In the genomic region with DNA sequence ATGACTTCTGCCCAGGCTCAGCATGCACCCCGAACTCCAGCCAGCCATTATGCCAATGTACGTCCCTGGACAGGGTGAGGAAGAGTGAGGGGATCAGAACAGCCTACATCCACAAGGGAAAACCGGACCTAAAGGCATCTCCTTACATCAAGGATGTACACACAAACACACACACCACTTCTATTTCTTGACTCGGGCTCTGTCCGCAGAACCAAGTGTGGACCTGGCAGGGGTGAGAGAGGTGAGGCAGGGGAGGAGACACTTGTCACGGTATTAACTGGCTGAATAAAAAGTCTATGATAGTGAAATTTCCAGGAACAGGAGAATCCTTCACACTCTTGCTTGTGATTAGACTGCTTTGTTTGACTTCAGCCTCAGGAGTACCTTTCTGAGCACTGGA, we compare ENCODE assay signal across 21 cellular contexts. TPM values are rescaled to one million over a fixed set of nuclear protein-coding genes. Genes with fewer than 3 reads are reported as not detected.
DNase-seq lines count a peak whose midpoint lies in the region; ATAC-seq and TF ChIP-seq lines count a peak whose summit lies in the region.
"Had no signal": no experiment of that assay in that cellular context is flagged by ENCODE, and none has a peak within 500 bp of the region (broad histone marks: within the 10 kb centered on the region; RNA-seq: fewer than 3 reads in every experiment).

No MANE protein-coding gene starts in this region.

- TF ChIP-seq CTCF in WI38 (IDR thresholded peaks at IDR 0.05; ENCODE audit: low read depth, low read length) (no peak), esophagus muscularis mucosa (IDR thresholded peaks at IDR 0.05) (no peak), osteoblast (IDR thresholded peaks at IDR 0.05; ENCODE audit: extremely low read depth, low read depth, low read length) (no peak), thyroid gland (IDR thresholded peaks at IDR 0.05) (no peak)

- TF ChIP-seq POLR2A in esophagus muscularis mucosa (IDR thresholded peaks at IDR 0.05; ENCODE audit: low read depth) (no peak), thyroid gland (IDR thresholded peaks at IDR 0.05) (peak in 1 of 2 donors; percentile 5)

- no peaks in the 10 kb centered on the region for H3K9me3 ChIP-seq in esophagus muscularis mucosa
- no peaks in the 10 kb centered on the region for H3K9me3 ChIP-seq in osteoblast (ENCODE audit: low read depth, low read length)
- H3K9me3 ChIP-seq in thyroid gland, result no peaks in the 10 kb centered on the region
- H3K9me3 ChIP-seq in effector memory CD4-positive, alpha-beta T cell (ENCODE audit: control insufficient read depth, low read length), result no peaks in the 10 kb centered on the region
- H3K9me3 ChIP-seq: left lung, SJSA1 had no signal

- no peak for TF ChIP-seq EP300 in esophagus muscularis mucosa (IDR thresholded peaks at IDR 0.05)

- no peak for ATAC-seq in HG03280 (IDR thresholded peaks at IDR 0.05; ENCODE audit: unreplicated experiment)
- ATAC-seq: effector memory CD8-positive, alpha-beta T cell; left lung; naive thymus-derived CD8-positive, alpha-beta T cell had no signal

- H3K79me2 ChIP-seq in osteoblast (ENCODE audit: insufficient read depth, low read length), result peaks cover 35% of the 10 kb centered on the region

- no peaks in the 10 kb centered on the region for H3K27me3 ChIP-seq in esophagus muscularis mucosa
- no peaks in the 10 kb centered on the region for H3K27me3 ChIP-seq in osteoblast (ENCODE audit: insufficient read depth, low read length)
- H3K27me3 ChIP-seq in thyroid gland, result no peaks in the 10 kb centered on the region
- peaks cover 9% of the 10 kb centered on the region for H3K27me3 ChIP-seq in effector memory CD4-positive, alpha-beta T cell (replicated peaks; ENCODE audit: control insufficient read depth, insufficient read depth, low read length, poor library complexity, severe bottlenecking)
- H3K27me3 ChIP-seq: SJSA1 had no signal

- H2AFZ ChIP-seq in osteoblast (ENCODE audit: low read length), result no peak overlapping the region

- peaks cover 8 to 48% (median 39%) of the 10 kb centered on the region in 4 donors for H3K4me1 ChIP-seq in esophagus muscularis mucosa
- H3K4me1 ChIP-seq in osteoblast (ENCODE audit: insufficient read depth, low read length), result peaks cover 39% of the 10 kb centered on the region
- peaks cover 30 to 36% of the 10 kb centered on the region in 2 donors for H3K4me1 ChIP-seq in thyroid gland
- H3K4me1 ChIP-seq in effector memory CD4-positive, alpha-beta T cell (ENCODE audit: control insufficient read depth, insufficient read depth, low read length, poor library complexity, severe bottlenecking), result no peaks in the 10 kb centered on the region

- DNase-seq in esophagus muscularis mucosa (ENCODE audit: extremely low spot score) (no peak), osteoblast (ENCODE audit: insufficient read length, low spot score, missing footprints) (no peak), thyroid gland (peak in 1 of 2 donors; percentile 30), dedifferentiated amniotic fluid mesenchymal stem cell (ENCODE audit: extremely low spot score) (no peak), NCI-H1930 (lab: John Stamatoyannopoulos, UW) (no peak)
- DNase-seq in effector memory CD4-positive, alpha-beta T cell, result no peak
- DNase-seq: activated CD4-positive, alpha-beta T cell treated with anti-CD3 and anti-CD28 coated beads, Interleukin-2, amount 10 ng/mL, durations not matched to agents 7 days and 5 days; activated naive CD4-positive, alpha-beta T cell treated with anti-CD3 and anti-CD28 coated beads, Interleukin-2, amount 50 U/mL, for 16 hours; activated T-cell treated with anti-CD3 and anti-CD28 coated beads for 4 hours; C1 segment of cervical spinal cord; DMS 273 treated with DMSO at 0.1 percent for 48 hours; effector memory CD8-positive, alpha-beta T cell; left lung; MV-4-11; naive thymus-derived CD8-positive, alpha-beta T cell; NCI-H2081; NCI-H524 treated with DMSO at 0.1 percent for 48 hours; T1000 had no signal

- H3K4me3 ChIP-seq in WI38 (ENCODE audit: low read depth, low read length) (peak overlapping the region; percentile 73), esophagus muscularis mucosa (peak overlapping the region; percentile 74 to 91 (median 82)), osteoblast (ENCODE audit: insufficient read depth, low read length) (peak overlapping the region; percentile 86), thyroid gland (replicated peaks in 1 of 3) (no peak overlapping the region)
- no peak overlapping the region for H3K4me3 ChIP-seq in effector memory CD4-positive, alpha-beta T cell (ENCODE audit: insufficient read depth, low read depth, low read length, poor library complexity, severe bottlenecking)
- H3K4me3 ChIP-seq: SJSA1 had no signal

- peak overlapping the region; percentile 92 to 95 (median 94) for H3K27ac ChIP-seq in esophagus muscularis mucosa (replicated peaks in 1 of 4)
- no peak overlapping the region for H3K27ac ChIP-seq in osteoblast (ENCODE audit: low read depth, low read length)
- peak overlapping the region; percentile 83 to 89 (median 84) for H3K27ac ChIP-seq in thyroid gland
- no peak overlapping the region for H3K27ac ChIP-seq in effector memory CD4-positive, alpha-beta T cell (ENCODE audit: insufficient read depth, low read length, poor library complexity, severe bottlenecking)
- H3K27ac ChIP-seq: left lung, SJSA1 had no signal

- intact Hi-C loops in esophagus muscularis mucosa (cut with DNase I) (no loop called here), thyroid gland (cut with DNase I) (no loop called here)

- H3K36me3 ChIP-seq in esophagus muscularis mucosa (peaks cover 0 to 10% (median 0%) of the 10 kb centered on the region in 4 donors), osteoblast (ENCODE audit: insufficient read depth, low read length) (no peaks in the 10 kb centered on the region), thyroid gland (no peaks in the 10 kb centered on the region)
- H3K36me3 ChIP-seq in effector memory CD4-positive, alpha-beta T cell (ENCODE audit: control insufficient read depth, insufficient read depth, low read length), result no peaks in the 10 kb centered on the region
- H3K36me3 ChIP-seq: left lung, SJSA1 had no signal

- WGBS in esophagus muscularis mucosa, result 44% methylated on average over 6 of the region's 6 CpGs
- 57 to 62% methylated on average over 6 of the region's 6 CpGs for WGBS in thyroid gland, 2 donors

- H3K4me2 ChIP-seq in osteoblast (ENCODE audit: insufficient read depth, low read length), result peak overlapping the region; percentile 89

- H4K20me1 ChIP-seq in osteoblast (ENCODE audit: insufficient read depth, low read length), result peaks cover 20% of the 10 kb centered on the region

RNA-seq across cellular contexts. Expression of gene LMOD1, which starts 2.3 kb away (rescaled TPM):
- total RNA-seq in esophagus muscularis mucosa (1,000 to 10,000 TPM; 1,021 to 1,618 (median 1,290) TPM), osteoblast (17.1 and 21.7 TPM in 2 replicates), thyroid gland (10 to 100 TPM; 30.6 to 50.0 (median 35.9) TPM)
- total RNA-seq: activated CD4-positive, alpha-beta T cell treated with anti-CD3 and anti-CD28 coated beads, Interleukin-2, amount 10 ng/mL, durations not matched to agents 7 days and 5 days; naive thymus-derived CD8-positive, alpha-beta T cell had no signal

RNA-seq across cellular contexts. Expression of gene TIMM17A, which starts 11.3 kb away (rescaled TPM):
- total RNA-seq in esophagus muscularis mucosa, result 10 to 100 TPM; 30.7 to 46.1 (median 32.4) TPM
- total RNA-seq in osteoblast, result 35.7 and 38.7 TPM in 2 replicates
- 10 to 100 TPM; 34.7 to 46.8 (median 40.1) TPM for total RNA-seq in thyroid gland

RNA-seq across cellular contexts. Expression of gene RNPEP, which starts 38.4 kb away (rescaled TPM):
- total RNA-seq in esophagus muscularis mucosa (10 to 100 TPM; 33.0 to 49.0 (median 44.0) TPM), osteoblast (64.8 and 74.2 TPM in 2 replicates), thyroid gland (10 to 100 TPM; 61.4 to 98.1 (median 85.7) TPM)

RNA-seq across cellular contexts. Expression of gene SHISA4, which starts 55.3 kb away (rescaled TPM):
- total RNA-seq in esophagus muscularis mucosa, result 10 to 100 TPM; 20.3 to 31.0 (median 28.5) TPM
- 25.3 and 27.1 TPM in 2 replicates for total RNA-seq in osteoblast
- total RNA-seq in thyroid gland, result 10 to 100 TPM; 28.8 to 60.3 (median 50.3) TPM

Comparison
In these comparisons a context has a peak if more than half of its experiments do, and no peak if none do; other contexts are left out.
1. H3K4me3 ChIP-seq: peak in WI38 (single experiment), esophagus muscularis mucosa (4 of 4) and osteoblast (single experiment); none in thyroid gland (0 of 3) and effector memory CD4-positive, alpha-beta T cell (single experiment).
2. H3K27ac ChIP-seq: peak in esophagus muscularis mucosa (4 of 4) and thyroid gland (3 of 3); none in osteoblast (single experiment) and effector memory CD4-positive, alpha-beta T cell (single experiment).
3. RNA of gene LMOD1, which starts 2.3 kb away (total RNA-seq): 1,021 to 1,618 TPM in esophagus muscularis mucosa; 30.6 to 50.0 TPM in thyroid gland and 17.1 to 21.7 TPM in osteoblast; every median in the first group is over 10 times any median in the second.